In genomic region chr1:31712041-31712440, GRCh38 we compare ENCODE assay signal across 13 cellular contexts. TPM values are rescaled to one million over a fixed set of nuclear protein-coding genes. Genes with fewer than 3 reads are reported as not detected.
A peak's percentile ranks its signal among the peaks of the same experiment; 100 is the strongest.
DNase-seq lines count a peak whose midpoint lies in the region; ATAC-seq, FAIRE-seq and TF ChIP-seq lines count a peak whose summit lies in the region.
"Had no signal": no experiment of that assay in that cellular context is flagged by ENCODE, and none has a peak within 500 bp of the region (broad histone marks: within the 10 kb centered on the region; RNA-seq: fewer than 3 reads in every experiment).

No MANE protein-coding gene starts in this region.

- H3K27me3 ChIP-seq in foreskin keratinocyte (no peaks in the 10 kb centered on the region), skeletal muscle tissue (ENCODE audit: control insufficient read depth in 3 of 3, insufficient read depth in 3 of 3, low read length in 3 of 3) (no peaks in the 10 kb centered on the region), H9 (ENCODE audit: insufficient read depth, low read length) (no peaks in the 10 kb centered on the region)

- H3K9me3 ChIP-seq in skeletal muscle tissue (ENCODE audit: control insufficient read depth in 3 of 3, low read length in 3 of 3) (no peaks in the 10 kb centered on the region), H9 (ENCODE audit: control insufficient read depth, low read depth, low read length) (no peaks in the 10 kb centered on the region)

- H2BK120ac ChIP-seq in H9 (ENCODE audit: low read depth, low read length, poor library complexity, severe bottlenecking), result no peak overlapping the region

- no peak overlapping the region for H3K56ac ChIP-seq in H9 (ENCODE audit: insufficient read length, low read depth, low read length)

- no peak overlapping the region for H3T11ph ChIP-seq in H9 (ENCODE audit: low read length)

- H3K23me2 ChIP-seq in H9 (ENCODE audit: insufficient read length, low read depth, low read length, poor library complexity, severe bottlenecking), result peaks cover 8% of the 10 kb centered on the region

- ATAC-seq in WTC11 (no peak), foreskin keratinocyte (no peak)
- ATAC-seq in natural killer cell treated with Interleukin-12 subunit alpha and Interleukin-12 subunit beta and Interleukin-15 and Interleukin-18, amount 100 ng/mL, for 72 hours, result no peak
- ATAC-seq: activated CD4-positive, alpha-beta T cell treated with anti-CD3 and anti-CD28 coated beads for 36 hours had no signal

- H3K36me3 ChIP-seq in skeletal muscle tissue (ENCODE audit: control insufficient read depth in 3 of 3, insufficient read depth in 3 of 3, low read length in 3 of 3), result no peaks in the 10 kb centered on the region

- H2AFZ ChIP-seq in H9 (ENCODE audit: low read length), result no peak overlapping the region

- H2BK20ac ChIP-seq in H9 (ENCODE audit: low read depth, low read length, poor library complexity, severe bottlenecking), result no peak overlapping the region

- no peak overlapping the region for H3K4ac ChIP-seq in H9 (ENCODE audit: low read depth, low read length)

- no peak overlapping the region for H3K4me3 ChIP-seq in skeletal muscle tissue (ENCODE audit: low read length in 3 of 3)

- H4K5ac ChIP-seq in H9 (ENCODE audit: insufficient read length, low read depth, low read length), result no peak overlapping the region

- no peaks in the 10 kb centered on the region; the same call in 1 of the 2 replicates for H3K27me3 Mint-ChIP-seq in WTC11 (ENCODE audit: low read depth)
- peaks cover 26 to 30% of the 10 kb centered on the region in 2 donors for H3K27me3 Mint-ChIP-seq in natural killer cell treated with Interleukin-12 subunit alpha and Interleukin-12 subunit beta and Interleukin-15 and Interleukin-18, amount 100 ng/mL, for 72 hours
- peaks cover 8% of the 10 kb centered on the region for H3K27me3 Mint-ChIP-seq in H9 (ENCODE audit: low read depth)

- CTCF ChIA-PET in WTC11 (lab: Charles Lee), result interaction anchor here (1.2 to 8.9 kb wide), 8 partner anchors 9 to 94 kb away, joined by 3 to 196 read pairs (median 5); partner anchors contain the start of gene COL16A1

- H3K27ac Mint-ChIP-seq in WTC11, result peak overlapping the region; percentile 73; the same call in 1 of the 2 replicates
- peak overlapping the region in 1 of 2 donors; percentile 30 for H3K27ac Mint-ChIP-seq in natural killer cell treated with Interleukin-12 subunit alpha and Interleukin-12 subunit beta and Interleukin-15 and Interleukin-18, amount 100 ng/mL, for 72 hours
- H3K27ac Mint-ChIP-seq in H9, result peak overlapping the region in 1 of 3 experiments; percentile 12; a peak in 1 of 7 replicates
- H3K27ac Mint-ChIP-seq: activated CD4-positive, alpha-beta T cell treated with anti-CD3 and anti-CD28 coated beads for 36 hours; activated T-helper 2 cell treated with anti-CD3 and anti-CD28 coated beads, Interferon-gamma antibody, Interleukin-2, Interleukin-4, amounts not matched to agents 10 μg/mL and 5 μg/mL and 100 μg/mL, durations not matched to agents 14 hours and 24 hours and 36 hours; CD14-positive monocyte had no signal

- H2AK5ac ChIP-seq in H9 (ENCODE audit: insufficient read length, low read length), result no peak overlapping the region

- no peak overlapping the region for H4K91ac ChIP-seq in H9 (ENCODE audit: insufficient read length, low read depth, low read length)

- DNase-seq in GM12891 (ENCODE audit: insufficient read length, low spot score) (no peak), WTC11 (ENCODE audit: low spot score) (no peak), foreskin keratinocyte (no peak), NCI-H2171 (lab: John Stamatoyannopoulos, UW) (no peak), anterior cingulate cortex (lab: John Stamatoyannopoulos, UW) (no peak), H9 (no peak)
- DNase-seq in natural killer cell treated with Interleukin-12 subunit alpha and Interleukin-12 subunit beta and Interleukin-15 and Interleukin-18, amount 100 ng/mL, for 72 hours (ENCODE audit: low spot score), result no peak
- DNase-seq: activated CD4-positive, alpha-beta T cell treated with anti-CD3 and anti-CD28 coated beads for 36 hours; NCI-H1105; NCI-H82 had no signal

- TF ChIP-seq CTCF in WTC11 (IDR thresholded peaks at IDR 0.05) (no peak), foreskin keratinocyte (conservative IDR thresholded peaks at IDR 0.05) (no peak), H9 (conservative IDR thresholded peaks at IDR 0.05) (no peak)

- H3K36me3 Mint-ChIP-seq in WTC11, result no peaks in the 10 kb centered on the region
- no peaks in the 10 kb centered on the region for H3K36me3 Mint-ChIP-seq in natural killer cell treated with Interleukin-12 subunit alpha and Interleukin-12 subunit beta and Interleukin-15 and Interleukin-18, amount 100 ng/mL, for 72 hours
- no peaks in the 10 kb centered on the region for H3K36me3 Mint-ChIP-seq in H9 (ENCODE audit: insufficient read depth in 1 of 3, low read depth in 3 of 3)
- H3K36me3 Mint-ChIP-seq: CD14-positive monocyte had no signal

- no peak overlapping the region for H3K4me3 Mint-ChIP-seq in WTC11
- no peak overlapping the region for H3K4me3 Mint-ChIP-seq in natural killer cell treated with Interleukin-12 subunit alpha and Interleukin-12 subunit beta and Interleukin-15 and Interleukin-18, amount 100 ng/mL, for 72 hours
- H3K4me3 Mint-ChIP-seq in H9, result no peak overlapping the region
- H3K4me3 Mint-ChIP-seq: activated CD4-positive, alpha-beta T cell treated with anti-CD3 and anti-CD28 coated beads for 36 hours had no signal

- no peak overlapping the region for H2BK5ac ChIP-seq in H9 (ENCODE audit: insufficient read length, low read length)

- H4K8ac ChIP-seq in H9 (replicated peaks; ENCODE audit: insufficient read length, low read depth, low read length), result no peak overlapping the region

- H3K4me2 ChIP-seq in H9 (ENCODE audit: insufficient read depth, insufficient read length, low read length), result no peak overlapping the region

- no peaks in the 10 kb centered on the region for H3K79me2 ChIP-seq in H9 (ENCODE audit: insufficient read depth, low read length)

- no peak overlapping the region for H2BK15ac ChIP-seq in H9 (ENCODE audit: low read depth, low read length)

- H3K4me1 Mint-ChIP-seq in WTC11 (peaks cover 31% of the 10 kb centered on the region), H9 (peaks cover 38 to 44% of the 10 kb centered on the region in 2 experiments)
- peaks cover 22 to 45% of the 10 kb centered on the region in 2 donors for H3K4me1 Mint-ChIP-seq in natural killer cell treated with Interleukin-12 subunit alpha and Interleukin-12 subunit beta and Interleukin-15 and Interleukin-18, amount 100 ng/mL, for 72 hours (ENCODE audit: low read depth in 2 of 2)

- no CpG with 5 or more reads among the region's 4 CpGs for WGBS in H9 (ENCODE audit: extremely low coverage, insufficient read length, low lambda C conversion rate)

- H3K9me3 Mint-ChIP-seq in WTC11, result no peaks in the 10 kb centered on the region
- no peaks in the 10 kb centered on the region for H3K9me3 Mint-ChIP-seq in natural killer cell treated with Interleukin-12 subunit alpha and Interleukin-12 subunit beta and Interleukin-15 and Interleukin-18, amount 100 ng/mL, for 72 hours
- no peaks in the 10 kb centered on the region; a peak in 1 of 5 replicates for H3K9me3 Mint-ChIP-seq in H9
- H3K9me3 Mint-ChIP-seq: activated T-helper 2 cell treated with anti-CD3 and anti-CD28 coated beads, Interferon-gamma antibody, Interleukin-2, Interleukin-4, amounts not matched to agents 10 μg/mL and 5 μg/mL and 100 μg/mL, durations not matched to agents 14 hours and 24 hours and 36 hours had no signal

- no peaks in the 10 kb centered on the region for H3K79me1 ChIP-seq in H9 (ENCODE audit: insufficient read depth, low read depth, low read length, poor library complexity, severe bottlenecking)

- H3K9ac ChIP-seq in skeletal muscle tissue (ENCODE audit: low read depth in 1 of 3, low read length in 3 of 3) (peak overlapping the region in 1 of 3 donors; percentile 28), H9 (ENCODE audit: extremely low read depth, insufficient read length, low read length) (no peak overlapping the region)

- H3K23ac ChIP-seq in H9 (ENCODE audit: insufficient read length, low read depth, low read length), result no peak overlapping the region

- H3K4me1 ChIP-seq in foreskin keratinocyte (peaks cover 13% of the 10 kb centered on the region), skeletal muscle tissue (ENCODE audit: control insufficient read depth in 3 of 3, insufficient read depth in 3 of 3, low read length in 3 of 3) (peaks cover 21 to 38% (median 23%) of the 10 kb centered on the region in 3 donors), H9 (ENCODE audit: insufficient read depth, low read length) (peaks cover 3% of the 10 kb centered on the region; the same call in 1 of the 2 replicates)

- no peak overlapping the region for H2BK12ac ChIP-seq in H9 (ENCODE audit: insufficient read length, low read depth, low read length)

- peak; percentile 31 for FAIRE-seq in GM12891 (lab: Jason Lieb, UNC)

- H3K18ac ChIP-seq in H9 (ENCODE audit: insufficient read length, low read depth, low read length), result no peak overlapping the region

- TF ChIP-seq POLR2A in GM12891 (IDR thresholded peaks at IDR 0.05; ENCODE audit: low read depth, low read length), result no peak

- H4K20me1 ChIP-seq in H9 (ENCODE audit: control insufficient read depth, insufficient read depth, insufficient read length), result no peaks in the 10 kb centered on the region

- no peak overlapping the region for H3K14ac ChIP-seq in H9 (ENCODE audit: insufficient read depth, low read length)

- peak overlapping the region; percentile 35 for H3K27ac ChIP-seq in foreskin keratinocyte
- H3K27ac ChIP-seq in skeletal muscle tissue (ENCODE audit: low read depth, low read length), result peak overlapping the region; percentile 96
- H3K27ac ChIP-seq in H9 (ENCODE audit: insufficient read length, low read depth, low read length), result no peak overlapping the region

- POLR2A ChIA-PET in WTC11 (lab: Charles Lee), result no interaction called here

TF ChIP-seq in GM12891, 5 proteins besides CTCF, POLR2A, EP300 and RAD21 (continues in another document):
- TF ChIP-seq PAX5 (IDR thresholded peaks at IDR 0.05; ENCODE audit: insufficient read depth, low read length, severe bottlenecking), result no peak

TF ChIP-seq in WTC11, 78 proteins besides CTCF, POLR2A, EP300 and RAD21 (continues in another document):
- TF ChIP-seq HMGA2 (CRISPR knock-in tag; IDR thresholded peaks at IDR 0.05) (no peak), NFATC4 (CRISPR knock-in tag; IDR thresholded peaks at IDR 0.05) (no peak)

RNA-seq across cellular contexts. Expression of gene COL16A1, which starts 8.2 kb away (rescaled TPM):
- polyA plus RNA-seq in GM12891 (2012; ENCODE audit: low read depth, missing spikeins), result 3.4 TPM
- total RNA-seq in WTC11 (2021), result 8.8 to 11.0 TPM (median 9.6 TPM) in 3 replicates
- 125 and 133 TPM in 2 replicates for total RNA-seq in foreskin keratinocyte
- 74.3 and 80.3 TPM in 2 replicates for polyA plus RNA-seq in foreskin keratinocyte
- total RNA-seq in skeletal muscle tissue, result 91.9 TPM
- 1 to 10 TPM in 1 of 2 donors, under 1 TPM in 1; 0.73 to 1.6 TPM for total RNA-seq in natural killer cell treated with Interleukin-12 subunit alpha and Interleukin-12 subunit beta and Interleukin-15 and Interleukin-18, amount 100 ng/mL, for 72 hours
- 6.2 and 6.5 TPM in 2 replicates for total RNA-seq in H9 (2021)
- total RNA-seq: activated T-helper 2 cell treated with anti-CD3 and anti-CD28 coated beads, Interferon-gamma antibody, Interleukin-2, Interleukin-4, amounts not matched to agents 10 μg/mL and 5 μg/mL and 100 μg/mL, durations not matched to agents 14 hours and 24 hours and 36 hours had no signal
- polyA plus RNA-seq: CD14-positive monocyte had no signal

RNA-seq across cellular contexts. Expression of gene ADGRB2, which starts 52.1 kb away (rescaled TPM):
- 1.6 TPM for polyA plus RNA-seq in GM12891 (2012; ENCODE audit: low read depth, missing spikeins)
- total RNA-seq in WTC11 (2021) (29.6 to 39.3 TPM (median 30.1 TPM) in 3 replicates), foreskin keratinocyte (2.5 and 2.8 TPM in 2 replicates), skeletal muscle tissue (6.3 TPM), H9 (2021) (10.7 and 10.9 TPM in 2 replicates)
- polyA plus RNA-seq in foreskin keratinocyte, result 2.4 and 2.7 TPM in 2 replicates
- total RNA-seq in natural killer cell treated with Interleukin-12 subunit alpha and Interleukin-12 subunit beta and Interleukin-15 and Interleukin-18, amount 100 ng/mL, for 72 hours, result 1 to 10 TPM in 1 of 2 donors, not detected in 1; 1.2 TPM
- polyA plus RNA-seq: CD14-positive monocyte had no signal
